ENCODE assay signal across 13 cellular contexts in genomic region chr10:32972454-32972853, GRCh38. TPM values are rescaled to one million over a fixed set of nuclear protein-coding genes. Genes with fewer than 3 reads are reported as not detected.
DNase-seq lines count a peak whose midpoint lies in the region; ATAC-seq, FAIRE-seq and TF ChIP-seq lines count a peak whose summit lies in the region.
"Had no signal": no experiment of that assay in that cellular context is flagged by ENCODE, and none has a peak within 500 bp of the region (broad histone marks: within the 10 kb centered on the region; RNA-seq: fewer than 3 reads in every experiment).

No MANE protein-coding gene starts in this region.

- H3K27me3 Mint-ChIP-seq in CD4-positive, CD25-positive, alpha-beta regulatory T cell: no peaks in the 10 kb centered on the region

- no peaks in the 10 kb centered on the region for H3K9me1 ChIP-seq in keratinocyte (ENCODE audit: control insufficient read depth, extremely low read depth, insufficient read depth, low read length)

- H3K9ac ChIP-seq in HUES48 (ENCODE audit: low read depth, low read length) (no peak overlapping the region), keratinocyte (ENCODE audit: control insufficient read depth, extremely low read depth, insufficient read depth, low read length) (peak overlapping the region; percentile 19)

- no peak overlapping the region for H3K4me3 Mint-ChIP-seq in CD4-positive, CD25-positive, alpha-beta regulatory T cell

- peaks cover 10 to 22% (median 15%) of the 10 kb centered on the region in 4 donors for H3K4me1 Mint-ChIP-seq in CD4-positive, CD25-positive, alpha-beta regulatory T cell

- peak overlapping the region in 2 of 3 donors; percentile 55 to 72 for H3K27ac Mint-ChIP-seq in CD4-positive, CD25-positive, alpha-beta regulatory T cell
- H3K27ac Mint-ChIP-seq: activated T-helper 2 cell treated with anti-CD3 and anti-CD28 coated beads, Interferon-gamma antibody, Interleukin-2, Interleukin-4, amounts not matched to agents 10 μg/mL and 5 μg/mL and 100 μg/mL, durations not matched to agents 14 hours and 24 hours and 36 hours had no signal

- no peak overlapping the region for H3K27ac ChIP-seq in CD4-positive, CD25-positive, alpha-beta regulatory T cell (ENCODE audit: insufficient read depth, low read length, poor library complexity, severe bottlenecking)
- peak overlapping the region; percentile 48 for H3K27ac ChIP-seq in HUES48 (ENCODE audit: low read depth, low read length)
- no peak overlapping the region for H3K27ac ChIP-seq in PC-9
- peak overlapping the region; percentile 16 for H3K27ac ChIP-seq in keratinocyte (ENCODE audit: control insufficient read depth, insufficient read depth, low read length)
- no peak overlapping the region for H3K27ac ChIP-seq in brain microvascular endothelial cell

- no peak for TF ChIP-seq CTCF in PC-9 (conservative IDR thresholded peaks at IDR 0.05)
- TF ChIP-seq CTCF in keratinocyte (optimal IDR thresholded peaks at IDR 0.05 in 1 of 3, IDR thresholded peaks at IDR 0.05 in 1 of 3, conservative IDR thresholded peaks at IDR 0.05 in 1 of 3; ENCODE audit: extremely low read depth in 1 of 3, insufficient read depth in 2 of 3, low read length in 3 of 3): no peak
- no peak for TF ChIP-seq CTCF in brain microvascular endothelial cell (IDR thresholded peaks at IDR 0.05; ENCODE audit: low read depth, low read length, missing control alignments)

- no peaks in the 10 kb centered on the region for H3K36me3 ChIP-seq in CD4-positive, CD25-positive, alpha-beta regulatory T cell (ENCODE audit: control insufficient read depth, insufficient read depth, low read length)
- H3K36me3 ChIP-seq in HUES48 (ENCODE audit: control insufficient read depth, insufficient read depth, low read length) (no peaks in the 10 kb centered on the region), PC-9 (ENCODE audit: low read depth) (no peaks in the 10 kb centered on the region), keratinocyte (ENCODE audit: control insufficient read depth in 2 of 2, extremely low read depth in 1 of 2, insufficient read depth in 2 of 2, low read length in 2 of 2) (no peaks in the 10 kb centered on the region), brain microvascular endothelial cell (replicated peaks) (no peaks in the 10 kb centered on the region)

- H3K79me2 ChIP-seq in PC-9 (ENCODE audit: low read depth): no peaks in the 10 kb centered on the region
- no peaks in the 10 kb centered on the region for H3K79me2 ChIP-seq in keratinocyte (ENCODE audit: control insufficient read depth, insufficient read depth, low read length)

- H3K27me3 ChIP-seq in CD4-positive, CD25-positive, alpha-beta regulatory T cell (ENCODE audit: control insufficient read depth, insufficient read depth, low read length): no peaks in the 10 kb centered on the region
- H3K27me3 ChIP-seq in HUES48 (ENCODE audit: control insufficient read depth, insufficient read depth, low read length) (no peaks in the 10 kb centered on the region), PC-9 (ENCODE audit: insufficient read depth, low read depth) (no peaks in the 10 kb centered on the region), keratinocyte (ENCODE audit: control insufficient read depth, extremely low read depth, insufficient read depth, low read length) (no peaks in the 10 kb centered on the region), brain microvascular endothelial cell (replicated peaks) (no peaks in the 10 kb centered on the region)

- no peak overlapping the region for H3K4me3 ChIP-seq in CD4-positive, CD25-positive, alpha-beta regulatory T cell (ENCODE audit: low read depth, low read length)
- H3K4me3 ChIP-seq in HUES48 (ENCODE audit: low read depth, low read length) (no peak overlapping the region), PC-9 (no peak overlapping the region), keratinocyte (ENCODE audit: control insufficient read depth in 2 of 3, extremely low read depth in 1 of 3, insufficient read depth in 2 of 3, low read depth in 1 of 3, low read length in 3 of 3) (peak overlapping the region in 1 of 3 experiments; percentile 1), brain microvascular endothelial cell (ENCODE audit: low read depth, low read length) (no peak overlapping the region)

- in situ Hi-C loops in brain microvascular endothelial cell (cut with HindIII; ENCODE audit: low pct_ligation_motif_present, low sequenced_read_pairs): no loop called here

- no peak for ATAC-seq in CD4-positive, CD25-positive, alpha-beta regulatory T cell (ENCODE audit: low read depth in 2 of 2)
- ATAC-seq in GM19395 (IDR thresholded peaks at IDR 0.05; ENCODE audit: unreplicated experiment) (no peak), GM21381 (IDR thresholded peaks at IDR 0.05; ENCODE audit: unreplicated experiment) (no peak)

- H3K9me3 Mint-ChIP-seq in CD4-positive, CD25-positive, alpha-beta regulatory T cell: no peaks in the 10 kb centered on the region
- H3K9me3 Mint-ChIP-seq: activated T-helper 2 cell treated with anti-CD3 and anti-CD28 coated beads, Interferon-gamma antibody, Interleukin-2, Interleukin-4, amounts not matched to agents 10 μg/mL and 5 μg/mL and 100 μg/mL, durations not matched to agents 14 hours and 24 hours and 36 hours had no signal

- no peaks in the 10 kb centered on the region for H3K9me2 ChIP-seq in PC-9 (ENCODE audit: insufficient read depth)

- POLR2A ChIA-PET in PC-9 (lab: Charles Lee; ENCODE audit: unreplicated experiment): interaction anchor here (0.6 to 1.2 kb wide), 4 partner anchors 8 to 626 kb away, joined by 4 to 5 read pairs (median 4); no protein-coding TSS in a partner anchor

- H3K4me2 ChIP-seq in PC-9 (peak overlapping the region; percentile 64; the same call in 1 of the 2 replicates), keratinocyte (ENCODE audit: control insufficient read depth, extremely low read depth, insufficient read depth, low read depth, low read length) (peak overlapping the region; percentile 65)

- peak; percentile 46 for FAIRE-seq in keratinocyte (lab: Jason Lieb, UNC)

- peaks cover 16% of the 10 kb centered on the region for H3F3A ChIP-seq in PC-9 (ENCODE audit: insufficient read depth, low read depth)

- intact Hi-C loops in PC-9 (cut with micrococcal nuclease; ENCODE audit: unreplicated experiment): no loop called here

- H3K9me3 ChIP-seq in CD4-positive, CD25-positive, alpha-beta regulatory T cell (ENCODE audit: control insufficient read depth in 2 of 2, low read length in 2 of 2): no peaks in the 10 kb centered on the region
- H3K9me3 ChIP-seq in HUES48 (ENCODE audit: control insufficient read depth, insufficient read depth, low read length) (no peaks in the 10 kb centered on the region), PC-9 (ENCODE audit: insufficient read depth, low read depth) (no peaks in the 10 kb centered on the region), keratinocyte (ENCODE audit: control insufficient read depth, low read depth, low read length) (no peaks in the 10 kb centered on the region)

- no TSS peak for BruUV-seq in PC-9 (replicated peaks; lab: Mats Ljungman, UMichigan)

- H3K36me3 Mint-ChIP-seq in CD4-positive, CD25-positive, alpha-beta regulatory T cell: no peaks in the 10 kb centered on the region

- dilution Hi-C loops in keratinocyte (cut with MboI; ENCODE audit: extremely low pct_ligation_motif_present, low sequenced_read_pairs): no loop called here

- CTCF ChIA-PET in PC-9 (lab: Charles Lee): no interaction called here

- DNase-seq in CD4-positive, CD25-positive, alpha-beta regulatory T cell: no peak
- DNase-seq in PC-9 (no peak), keratinocyte (ENCODE audit: low read depth, low spot score) (no peak), brain microvascular endothelial cell (no peak), NCI-H510A (lab: John Stamatoyannopoulos, UW) (no peak)
- DNase-seq: activated CD4-positive, alpha-beta T cell treated with anti-CD3 and anti-CD28 coated beads for 48 hours; EL; left cardiac atrium; occipital lobe had no signal

- no peak overlapping the region for H2AFZ ChIP-seq in PC-9
- H2AFZ ChIP-seq in keratinocyte (ENCODE audit: control insufficient read depth, low read length): peak overlapping the region; percentile 59

- H3K4me1 ChIP-seq in CD4-positive, CD25-positive, alpha-beta regulatory T cell (ENCODE audit: control insufficient read depth, insufficient read depth, low read length, poor library complexity, severe bottlenecking): peaks cover 12% of the 10 kb centered on the region
- peaks cover 25% of the 10 kb centered on the region for H3K4me1 ChIP-seq in HUES48 (ENCODE audit: control insufficient read depth, insufficient read depth, low read length)
- peaks cover 29% of the 10 kb centered on the region for H3K4me1 ChIP-seq in PC-9 (replicated peaks; ENCODE audit: insufficient read depth)
- peaks cover 20% of the 10 kb centered on the region for H3K4me1 ChIP-seq in keratinocyte (ENCODE audit: control insufficient read depth, extremely low read depth, insufficient read depth, low read length)

- H4K20me1 ChIP-seq in PC-9 (ENCODE audit: insufficient read depth) (no peaks in the 10 kb centered on the region), keratinocyte (ENCODE audit: control insufficient read depth, extremely low read depth, insufficient read depth, low read length) (no peaks in the 10 kb centered on the region)

RNA-seq across cellular contexts. Expression of gene ITGB1, which starts 14.4 kb away (rescaled TPM):
- 524 TPM for total RNA-seq in CD4-positive, CD25-positive, alpha-beta regulatory T cell
- polyA plus RNA-seq in CD4-positive, CD25-positive, alpha-beta regulatory T cell: 100 to 1,000 TPM; 360 to 577 (median 469) TPM
- total RNA-seq in PC-9 (2021): 307 and 421 TPM in 2 replicates
- 1,026 to 1,445 TPM (median 1,030 TPM) in 3 replicates for polyA plus RNA-seq in keratinocyte
- polyA plus RNA-seq in keratinocyte (2011; ENCODE audit: low read depth): 511 TPM
- 420 and 664 TPM in 2 replicates for polyA plus RNA-seq in keratinocyte (2011; cell fraction: cytosol; rRNA removed)
- 1,436 and 2,106 TPM in 2 replicates for polyA plus RNA-seq in keratinocyte (2011; cell fraction: nucleus; rRNA removed)
- polyA plus RNA-seq in keratinocyte (2012; ENCODE audit: low replicate concordance): 328 and 1,010 TPM in 2 replicates
- polyA minus RNA-seq in keratinocyte: 361 to 979 TPM (median 522 TPM) in 3 replicates
- 475 TPM for polyA minus RNA-seq in keratinocyte (2011; cell fraction: cytosol; rRNA and poly(A)+ RNA removed)
- 1,567 and 2,524 TPM in 2 replicates for polyA minus RNA-seq in keratinocyte (2011; cell fraction: nucleus; rRNA and poly(A)+ RNA removed)

Comparison
In these comparisons a context has a peak if more than half of its experiments do, and no peak if none do; other contexts are left out.
1. H3K27ac ChIP-seq: peak in HUES48 (single experiment) and keratinocyte (single experiment); none in CD4-positive, CD25-positive, alpha-beta regulatory T cell (single experiment), PC-9 (single experiment) and brain microvascular endothelial cell (single experiment).